8 cellular contexts compared by ENCODE assay signal in the genomic region with DNA sequence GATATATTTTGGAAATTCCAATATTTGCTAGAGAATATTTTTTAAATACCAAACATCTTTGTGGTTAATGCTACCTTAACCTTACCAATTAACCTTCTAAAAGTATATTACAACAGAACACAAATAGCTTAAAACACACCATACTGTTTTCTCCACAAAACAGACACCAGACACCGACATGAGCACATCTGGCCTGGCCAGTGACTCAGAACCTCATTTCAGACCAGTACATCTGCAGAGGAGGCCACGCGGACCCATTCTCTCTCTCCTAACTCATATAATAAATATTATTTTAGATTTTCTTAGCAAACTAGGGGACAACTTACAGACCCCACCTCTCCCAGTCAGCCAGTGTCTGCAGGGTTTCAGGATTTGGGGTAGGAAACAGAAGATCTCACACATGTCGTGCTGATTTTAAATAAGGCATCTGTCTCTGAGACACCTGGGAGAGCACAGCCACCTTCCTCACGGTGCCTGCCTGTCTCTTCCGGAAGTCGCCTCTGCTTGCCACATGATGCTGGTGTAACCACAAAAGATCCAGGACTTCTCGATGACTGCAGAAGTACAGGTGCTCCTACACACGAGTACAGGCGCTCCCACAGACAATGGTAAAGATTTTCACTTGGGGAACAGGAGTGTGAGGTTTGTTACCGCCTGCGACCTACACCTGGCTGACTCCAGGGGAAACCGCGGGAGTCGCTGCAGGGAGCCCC. TPM values are rescaled to one million over a fixed set of nuclear protein-coding genes. Genes with fewer than 3 reads are reported as not detected.
DNase-seq lines count a peak whose midpoint lies in the region; ATAC-seq and TF ChIP-seq lines count a peak whose summit lies in the region.

No MANE protein-coding gene starts in this region.

- 93% methylated on average over 8 of the region's 15 CpGs for WGBS in suprapubic skin

- H3K4me3 Mint-ChIP-seq in T-helper 2 cell treated with Interferon-gamma antibody and Interleukin-4, amounts not matched to agents 5 μg/mL and 100 μg/mL, for 36 hours: peak overlapping the region; percentile 48

- no peak for TF ChIP-seq POLR2A in suprapubic skin (IDR thresholded peaks at IDR 0.05)

- H3K9me2 ChIP-seq in DOHH2 (replicated peaks; ENCODE audit: control insufficient read depth, low read length): no peaks in the 10 kb centered on the region

- no peak overlapping the region for H3K9ac ChIP-seq in fibroblast of lung (ENCODE audit: insufficient read depth, low read length)

- DNase-seq in T-helper 2 cell treated with Interferon-gamma antibody and Interleukin-4, amounts not matched to agents 5 μg/mL and 100 μg/mL, for 36 hours (ENCODE audit: low spot score): peak; percentile 13
- DNase-seq in fibroblast of lung (ENCODE audit: low read depth in 2 of 2) (peak; percentile 18 to 33), suprapubic skin (ENCODE audit: low spot score in 2 of 2) (no peak), ureter (ENCODE audit: low spot score) (no peak), Right ventricle myocardium superior (no peak), NCI-H2171 (lab: John Stamatoyannopoulos, UW) (no peak)

- peak overlapping the region; percentile 6 for H3K27ac Mint-ChIP-seq in T-helper 2 cell treated with Interferon-gamma antibody and Interleukin-4, amounts not matched to agents 5 μg/mL and 100 μg/mL, for 36 hours

- ATAC-seq in GM21723 (IDR thresholded peaks at IDR 0.05; ENCODE audit: unreplicated experiment) (peak; percentile 64), Right ventricle myocardium superior (ENCODE audit: poor library complexity) (no peak)

- no peak for TF ChIP-seq EP300 in suprapubic skin (IDR thresholded peaks at IDR 0.05)

- H3K36me3 Mint-ChIP-seq in T-helper 2 cell treated with Interferon-gamma antibody and Interleukin-4, amounts not matched to agents 5 μg/mL and 100 μg/mL, for 36 hours (ENCODE audit: low read depth): peaks cover 45% of the 10 kb centered on the region

- H3K9me3 ChIP-seq in DOHH2 (ENCODE audit: control insufficient read depth, insufficient read depth, low read length) (peaks cover 2% of the 10 kb centered on the region; the same call in 1 of the 2 replicates), fibroblast of lung (ENCODE audit: control insufficient read depth, insufficient read depth, low read depth, low read length) (no peaks in the 10 kb centered on the region), suprapubic skin (no peaks in the 10 kb centered on the region)

- H3K79me2 ChIP-seq in DOHH2 (ENCODE audit: control insufficient read depth, low read length) (peaks cover 25% of the 10 kb centered on the region), fibroblast of lung (ENCODE audit: control insufficient read depth, insufficient read depth, low read length) (peaks cover 3% of the 10 kb centered on the region)

- no peaks in the 10 kb centered on the region for H3K27me3 Mint-ChIP-seq in T-helper 2 cell treated with Interferon-gamma antibody and Interleukin-4, amounts not matched to agents 5 μg/mL and 100 μg/mL, for 36 hours (ENCODE audit: low read depth)

- H2AFZ ChIP-seq in fibroblast of lung (ENCODE audit: low read length): no peak overlapping the region

- H3K4me3 ChIP-seq in DOHH2 (ENCODE audit: low read length) (peak overlapping the region; percentile 81), fibroblast of lung (replicated peaks in 1 of 4; ENCODE audit: control extremely low read depth in 1 of 4, insufficient read depth in 1 of 4, low read depth in 3 of 4, low read length in 4 of 4) (no peak overlapping the region), suprapubic skin (no peak overlapping the region)

- peak overlapping the region; percentile 95 for H3K27ac ChIP-seq in DOHH2 (ENCODE audit: low read depth, low read length)
- H3K27ac ChIP-seq in fibroblast of lung (ENCODE audit: insufficient read depth, low read length): no peak overlapping the region
- no peak overlapping the region for H3K27ac ChIP-seq in suprapubic skin

- H4K20me1 ChIP-seq in DOHH2 (ENCODE audit: control insufficient read depth, insufficient read depth, low read depth, low read length) (no peaks in the 10 kb centered on the region), fibroblast of lung (ENCODE audit: control insufficient read depth, extremely low read depth, insufficient read depth, low read length) (no peaks in the 10 kb centered on the region)

- TF ChIP-seq CTCF in DOHH2 (IDR thresholded peaks at IDR 0.05; ENCODE audit: low read depth, low read length, poor library complexity, severe bottlenecking) (no peak), fibroblast of lung (conservative IDR thresholded peaks at IDR 0.05 in 1 of 2, IDR thresholded peaks at IDR 0.05 in 1 of 2; ENCODE audit: low read depth in 1 of 2, low read length in 2 of 2) (no peak), suprapubic skin (IDR thresholded peaks at IDR 0.05) (no peak)

- no peaks in the 10 kb centered on the region for H3K27me3 ChIP-seq in DOHH2 (ENCODE audit: control insufficient read depth, low read length)
- H3K27me3 ChIP-seq in fibroblast of lung (ENCODE audit: control insufficient read depth, insufficient read depth, low read length): no peaks in the 10 kb centered on the region
- H3K27me3 ChIP-seq in suprapubic skin: no peaks in the 10 kb centered on the region

- intact Hi-C loops in Right ventricle myocardium superior (cut with DNase I): no loop called here

- H3K4me1 ChIP-seq in DOHH2 (ENCODE audit: control insufficient read depth, low read length) (peaks cover 81% of the 10 kb centered on the region), fibroblast of lung (ENCODE audit: control insufficient read depth, extremely low read depth, insufficient read depth, low read length) (peaks cover 10% of the 10 kb centered on the region), suprapubic skin (peaks cover 19% of the 10 kb centered on the region)

- H3K36me3 ChIP-seq in DOHH2 (ENCODE audit: control insufficient read depth, low read length) (peaks cover 78% of the 10 kb centered on the region), fibroblast of lung (ENCODE audit: control insufficient read depth, insufficient read depth, low read length) (peaks cover 45% of the 10 kb centered on the region), suprapubic skin (peaks cover 64% of the 10 kb centered on the region)

- H3K4me2 ChIP-seq in DOHH2 (ENCODE audit: low read length) (peak overlapping the region; percentile 96), fibroblast of lung (ENCODE audit: extremely low read depth, insufficient read depth, low read length) (no peak overlapping the region)

- peaks cover 28% of the 10 kb centered on the region for H3K4me1 Mint-ChIP-seq in T-helper 2 cell treated with Interferon-gamma antibody and Interleukin-4, amounts not matched to agents 5 μg/mL and 100 μg/mL, for 36 hours (ENCODE audit: low read depth)

- H3F3A ChIP-seq in DOHH2 (ENCODE audit: control insufficient read depth, insufficient read depth): peaks cover 70% of the 10 kb centered on the region

- no peaks in the 10 kb centered on the region for H3K9me3 Mint-ChIP-seq in T-helper 2 cell treated with Interferon-gamma antibody and Interleukin-4, amounts not matched to agents 5 μg/mL and 100 μg/mL, for 36 hours

RNA-seq across cellular contexts. Expression of a gene that starts 9.7 kb away (rescaled TPM):
- 45.5 and 55.8 TPM in 2 replicates for total RNA-seq in fibroblast of lung
- 54.5 and 55.9 TPM in 2 replicates for polyA plus RNA-seq in fibroblast of lung
- 45.9 and 53.9 TPM in 2 replicates for polyA plus RNA-seq in fibroblast of lung (2012)
- 289 and 656 TPM in 2 replicates for polyA minus RNA-seq in fibroblast of lung (ENCODE audit: low replicate concordance)
- 100 to 1,000 TPM in 2 of 4 donors, 10 to 100 TPM in 2; 74.7 to 222 (median 111) TPM for total RNA-seq in suprapubic skin
- 59.4 TPM for total RNA-seq in ureter
- total RNA-seq in Right ventricle myocardium superior: 25.6 TPM

RNA-seq across cellular contexts. Expression of a gene that starts 57.4 kb away (rescaled TPM):
- total RNA-seq in fibroblast of lung (109 and 133 TPM in 2 replicates), suprapubic skin (10 to 100 TPM; 75.8 to 98.4 (median 81.0) TPM), ureter (79.5 TPM), Right ventricle myocardium superior (24.8 TPM)
- polyA plus RNA-seq in fibroblast of lung: 26.1 and 28.3 TPM in 2 replicates
- polyA plus RNA-seq in fibroblast of lung (2012): 29.1 and 38.7 TPM in 2 replicates
- 80.7 and 111 TPM in 2 replicates for polyA minus RNA-seq in fibroblast of lung (ENCODE audit: low replicate concordance)

Comparison
In these comparisons a context has a peak if more than half of its experiments do, and no peak if none do; other contexts are left out.
1. DNase-seq: peak in T-helper 2 cell treated with Interferon-gamma antibody and Interleukin-4, amounts not matched to agents 5 μg/mL and 100 μg/mL, for 36 hours (single experiment) and fibroblast of lung (2 of 2); none in suprapubic skin (0 of 2), ureter (single experiment), Right ventricle myocardium superior (single experiment) and NCI-H2171 (single experiment).